Comparison of ENCODE assay signal across 11 cellular contexts in the genomic region with DNA sequence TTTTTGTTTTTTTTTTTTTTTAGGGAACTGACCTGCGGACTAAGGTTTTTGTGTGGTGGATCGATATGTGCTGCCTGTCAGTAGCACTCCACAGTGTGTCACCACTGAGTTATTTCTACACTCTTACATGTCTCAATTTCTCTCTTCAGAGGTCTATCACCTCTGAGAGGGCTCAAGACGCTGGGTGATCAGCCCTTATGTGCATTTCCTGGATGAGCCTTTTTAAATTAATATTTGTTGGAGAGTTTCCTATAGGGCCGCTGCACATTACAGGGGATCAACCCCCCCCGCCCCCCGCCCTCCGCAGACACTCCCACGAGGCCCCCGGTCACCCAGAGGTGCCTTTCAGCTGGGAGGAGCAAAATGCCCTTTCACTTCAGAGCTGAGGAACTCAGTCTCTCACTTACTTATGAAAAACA. TPM values are rescaled to one million over a fixed set of nuclear protein-coding genes. Genes with fewer than 3 reads are reported as not detected.
DNase-seq lines count a peak whose midpoint lies in the region; ATAC-seq, FAIRE-seq and TF ChIP-seq lines count a peak whose summit lies in the region.
"Had no signal": no experiment of that assay in that cellular context is flagged by ENCODE, and none has a peak within 500 bp of the region (broad histone marks: within the 10 kb centered on the region; RNA-seq: fewer than 3 reads in every experiment).

No MANE protein-coding gene starts in this region.

- TF ChIP-seq EP300 in GM12878 (IDR thresholded peaks at IDR 0.05; ENCODE audit: borderline replicate concordance in 1 of 2, control insufficient read depth in 1 of 2, low read depth in 2 of 2, low read length in 2 of 2), result no peak

- SMC1A ChIA-PET in GM12878 (lab: Charles Lee; ENCODE audit: uncharacterized antibody, unreplicated experiment), result interaction anchor here (1.1 to 5.1 kb wide), 7 partner anchors 10 to 328 kb away, joined by 3 to 43 read pairs (median 6); a partner anchor contains a TSS

- peaks cover 7% of the 10 kb centered on the region for H3K27me3 Mint-ChIP-seq in activated CD8-positive, alpha-beta T cell treated with anti-CD3 and anti-CD28 coated beads for 36 hours
- H3K27me3 Mint-ChIP-seq in activated CD8-positive, alpha-beta T cell treated with anti-CD3 and anti-CD28 coated beads, Interleukin-2, amount 10 ng/mL, durations not matched to agents 7 days and 5 days (ENCODE audit: low read depth), result peaks cover 14% of the 10 kb centered on the region

- H3K9me3 ChIP-seq in GM12878 (replicated peaks; ENCODE audit: control insufficient read depth, insufficient read depth, low read length) (no peaks in the 10 kb centered on the region), HAP-1 (no peaks in the 10 kb centered on the region)

- no peak for TF ChIP-seq POLR2A in GM12878 (IDR thresholded peaks at IDR 0.05; ENCODE audit: low read depth, low read length)

- H3K36me3 Mint-ChIP-seq in activated CD8-positive, alpha-beta T cell treated with anti-CD3 and anti-CD28 coated beads for 36 hours (ENCODE audit: low read depth), result no peaks in the 10 kb centered on the region
- no peaks in the 10 kb centered on the region for H3K36me3 Mint-ChIP-seq in activated CD8-positive, alpha-beta T cell treated with anti-CD3 and anti-CD28 coated beads, Interleukin-2, amount 10 ng/mL, durations not matched to agents 7 days and 5 days (ENCODE audit: low read depth)
- no peaks in the 10 kb centered on the region for H3K36me3 Mint-ChIP-seq in stimulated activated effector memory CD8-positive, alpha-beta T cell treated with anti-CD3 and anti-CD28 coated beads, Interleukin-12 subunit alpha, Interleukin-12 subunit beta, amount 100 ng/mL, for 72 hours

- no peaks in the 10 kb centered on the region for H3K79me2 ChIP-seq in GM12878 (ENCODE audit: control insufficient read depth, insufficient read depth, low read length)

- peak overlapping the region; percentile 35; the same call in 1 of the 2 replicates for H2AFZ ChIP-seq in GM12878 (ENCODE audit: control insufficient read depth, low read depth, low read length)

- no peak overlapping the region for H3K9ac ChIP-seq in GM12878 (ENCODE audit: control insufficient read depth, insufficient read depth, low read length)

- peak; percentile 73 for ATAC-seq in activated CD8-positive, alpha-beta T cell treated with anti-CD3 and anti-CD28 coated beads for 36 hours
- ATAC-seq in activated CD8-positive, alpha-beta T cell treated with anti-CD3 and anti-CD28 coated beads, Interleukin-2, amount 10 ng/mL, durations not matched to agents 7 days and 5 days, result no peak
- ATAC-seq in GM12878, result peak; percentile 82
- ATAC-seq in stimulated activated effector memory CD8-positive, alpha-beta T cell treated with anti-CD3 and anti-CD28 coated beads, Interleukin-12 subunit alpha, Interleukin-12 subunit beta, amount 100 ng/mL, for 72 hours, result peak; percentile 66
- ATAC-seq: sciatic nerve had no signal

- H3K4me3 ChIP-seq in GM12878, result no peak overlapping the region
- H3K4me3 ChIP-seq in HAP-1, result no peak overlapping the region
- H3K4me3 ChIP-seq: lung had no signal

- H3K27ac Mint-ChIP-seq in activated CD8-positive, alpha-beta T cell treated with anti-CD3 and anti-CD28 coated beads for 36 hours, result peak overlapping the region; percentile 37
- no peak overlapping the region for H3K27ac Mint-ChIP-seq in activated CD8-positive, alpha-beta T cell treated with anti-CD3 and anti-CD28 coated beads, Interleukin-2, amount 10 ng/mL, durations not matched to agents 7 days and 5 days
- H3K27ac Mint-ChIP-seq in stimulated activated effector memory CD8-positive, alpha-beta T cell treated with anti-CD3 and anti-CD28 coated beads, Interleukin-12 subunit alpha, Interleukin-12 subunit beta, amount 100 ng/mL, for 72 hours, result no peak overlapping the region

- peaks cover 27% of the 10 kb centered on the region for H3K4me1 Mint-ChIP-seq in activated CD8-positive, alpha-beta T cell treated with anti-CD3 and anti-CD28 coated beads for 36 hours (ENCODE audit: low read depth)
- H3K4me1 Mint-ChIP-seq in activated CD8-positive, alpha-beta T cell treated with anti-CD3 and anti-CD28 coated beads, Interleukin-2, amount 10 ng/mL, durations not matched to agents 7 days and 5 days (ENCODE audit: low read depth), result peaks cover 29% of the 10 kb centered on the region
- peaks cover 36% of the 10 kb centered on the region for H3K4me1 Mint-ChIP-seq in stimulated activated effector memory CD8-positive, alpha-beta T cell treated with anti-CD3 and anti-CD28 coated beads, Interleukin-12 subunit alpha, Interleukin-12 subunit beta, amount 100 ng/mL, for 72 hours

- no peak overlapping the region for H3K27ac ChIP-seq in GM12878 (ENCODE audit: control insufficient read depth, insufficient read depth)

- CTCF ChIA-PET in activated CD8-positive, alpha-beta T cell treated with anti-CD3 and anti-CD28 coated beads for 36 hours (lab: Charles Lee), result interaction anchor here (1.0 to 4.5 kb wide), 2 partner anchors 10 to 13 kb away, joined by 5 to 44 read pairs; no protein-coding TSS in a partner anchor
- CTCF ChIA-PET in activated CD8-positive, alpha-beta T cell treated with anti-CD3 and anti-CD28 coated beads, Interleukin-2, amount 10 ng/mL, durations not matched to agents 7 days and 5 days (lab: Charles Lee), result interaction anchor here (0.8 to 5.7 kb wide), 3 partner anchors 13 to 527 kb away, joined by 4 to 75 read pairs (median 5); no protein-coding TSS in a partner anchor
- CTCF ChIA-PET in GM12878 (lab: Yijun Ruan, JAX), result interaction anchor here (1.5 to 5.0 kb wide), 6 partner anchors 9 to 198 kb away, joined by 3 to 56 read pairs (median 24); no protein-coding TSS in a partner anchor

- 7% methylated on average over 5 of the region's 9 CpGs for WGBS in GM12878 (ENCODE audit: insufficient coverage, insufficient replicate concordance, low lambda C conversion rate, missing lambda C conversion rate)

- POLR2A ChIA-PET in activated CD8-positive, alpha-beta T cell treated with anti-CD3 and anti-CD28 coated beads for 36 hours (lab: Charles Lee), result no interaction called here
- POLR2A ChIA-PET in activated CD8-positive, alpha-beta T cell treated with anti-CD3 and anti-CD28 coated beads, Interleukin-2, amount 10 ng/mL, durations not matched to agents 7 days and 5 days (lab: Charles Lee), result interaction anchor here (1.2 kb wide), 1 partner anchor 449 kb away, joined by 4 read pairs; a partner anchor contains a TSS
- POLR2A ChIA-PET in GM12878 (lab: Charles Lee), result no interaction called here

- H3K4me3 Mint-ChIP-seq in activated CD8-positive, alpha-beta T cell treated with anti-CD3 and anti-CD28 coated beads for 36 hours, result no peak overlapping the region
- H3K4me3 Mint-ChIP-seq in activated CD8-positive, alpha-beta T cell treated with anti-CD3 and anti-CD28 coated beads, Interleukin-2, amount 10 ng/mL, durations not matched to agents 7 days and 5 days, result no peak overlapping the region
- H3K4me3 Mint-ChIP-seq in stimulated activated effector memory CD8-positive, alpha-beta T cell treated with anti-CD3 and anti-CD28 coated beads, Interleukin-12 subunit alpha, Interleukin-12 subunit beta, amount 100 ng/mL, for 72 hours, result no peak overlapping the region

- in situ Hi-C loops in GM12878 (cut with MboI) (no loop called here), HAP-1 (cut with MboI; ENCODE audit: low sequenced_read_pairs) (no loop called here)

- BruUV-seq in GM12878 (replicated peaks; lab: Mats Ljungman, UMichigan), result no TSS peak

- H3K4me2 ChIP-seq in GM12878 (ENCODE audit: control insufficient read depth, insufficient read depth), result peak overlapping the region; percentile 22

- DNase-seq in activated CD8-positive, alpha-beta T cell treated with anti-CD3 and anti-CD28 coated beads for 36 hours, result peak; percentile 30
- no peak for DNase-seq in activated CD8-positive, alpha-beta T cell treated with anti-CD3 and anti-CD28 coated beads, Interleukin-2, amount 10 ng/mL, durations not matched to agents 7 days and 5 days
- DNase-seq in Kasumi-1 (lab: John Stamatoyannopoulos, UW) (peak; percentile 21 to 42), GM12878 (ENCODE audit: low read depth, low spot score) (no peak), HAP-1 (ENCODE audit: low spot score in 2 of 2) (no peak), GOT3 (lab: John Stamatoyannopoulos, UW) (no peak), DMS 273 treated with DMSO at 0.1 percent for 48 hours (lab: John Stamatoyannopoulos, UW) (no peak)
- no peak for DNase-seq in stimulated activated effector memory CD8-positive, alpha-beta T cell treated with anti-CD3 and anti-CD28 coated beads, Interleukin-12 subunit alpha, Interleukin-12 subunit beta, amount 100 ng/mL, for 72 hours (ENCODE audit: low spot score in 2 of 2)
- DNase-seq: NCI-H2081 treated with DMSO at 0.1 percent for 48 hours had no signal

- H3K36me3 ChIP-seq in GM12878 (ENCODE audit: control insufficient read depth in 2 of 2, insufficient read depth in 2 of 2, low read length in 1 of 2) (no peaks in the 10 kb centered on the region), HAP-1 (replicated peaks) (no peaks in the 10 kb centered on the region)

- peak; percentile 16 for TF ChIP-seq CTCF in activated CD8-positive, alpha-beta T cell treated with anti-CD3 and anti-CD28 coated beads for 36 hours (IDR thresholded peaks at IDR 0.05)
- peak; percentile 29 to 34 (median 31); a peak in 3 of 6 replicates for TF ChIP-seq CTCF in GM12878 (IDR thresholded peaks at IDR 0.05 in 2 of 3, conservative IDR thresholded peaks at IDR 0.05 in 1 of 3; ENCODE audit: control insufficient read depth in 2 of 3, extremely low read depth in 1 of 3, insufficient read depth in 1 of 3, low read depth in 3 of 3, low read length in 3 of 3)

- H3K27me3 ChIP-seq in GM12878 (replicated peaks in 1 of 2; ENCODE audit: control insufficient read depth in 2 of 2, insufficient read depth in 2 of 2, low read length in 1 of 2) (no peaks in the 10 kb centered on the region), HAP-1 (ENCODE audit: low read depth) (peaks cover 43% of the 10 kb centered on the region)

- intact Hi-C loops in activated CD8-positive, alpha-beta T cell treated with anti-CD3 and anti-CD28 coated beads for 36 hours (cut with micrococcal nuclease), result no loop called here
- intact Hi-C loops in GM12878 (cut with micrococcal nuclease; ENCODE audit: unreplicated experiment), result no loop called here

- peak; percentile 32 for TF ChIP-seq RAD21 in GM12878 (IDR thresholded peaks at IDR 0.05; ENCODE audit: insufficient read depth, low read depth, low read length)

- H3K9me3 Mint-ChIP-seq in activated CD8-positive, alpha-beta T cell treated with anti-CD3 and anti-CD28 coated beads for 36 hours, result no peaks in the 10 kb centered on the region
- no peaks in the 10 kb centered on the region for H3K9me3 Mint-ChIP-seq in activated CD8-positive, alpha-beta T cell treated with anti-CD3 and anti-CD28 coated beads, Interleukin-2, amount 10 ng/mL, durations not matched to agents 7 days and 5 days (ENCODE audit: insufficient read depth)
- no peaks in the 10 kb centered on the region for H3K9me3 Mint-ChIP-seq in stimulated activated effector memory CD8-positive, alpha-beta T cell treated with anti-CD3 and anti-CD28 coated beads, Interleukin-12 subunit alpha, Interleukin-12 subunit beta, amount 100 ng/mL, for 72 hours

- H3K4me1 ChIP-seq in GM12878 (ENCODE audit: control insufficient read depth, insufficient read depth, low read length) (peaks cover 18% of the 10 kb centered on the region), HAP-1 (peaks cover 5% of the 10 kb centered on the region; the same call in 1 of the 2 replicates)

- H4K20me1 ChIP-seq in GM12878 (ENCODE audit: control insufficient read depth, insufficient read depth), result no peaks in the 10 kb centered on the region

- RAD21 ChIA-PET in GM12878 (lab: Charles Lee; ENCODE audit: unreplicated experiment), result interaction anchor here (0.5 to 2.7 kb wide), 7 partner anchors 12 to 200 kb away, joined by 3 to 17 read pairs (median 5); no protein-coding TSS in a partner anchor

- no peak for FAIRE-seq in GM12878 (lab: Jason Lieb, UNC)

RNA-seq across cellular contexts. Expression of a gene that starts 34.5 kb away (rescaled TPM):
- total RNA-seq in activated CD8-positive, alpha-beta T cell treated with anti-CD3 and anti-CD28 coated beads for 36 hours, result 10 to 100 TPM; 16.6 TPM
- total RNA-seq in activated CD8-positive, alpha-beta T cell treated with anti-CD3 and anti-CD28 coated beads, Interleukin-2, amount 10 ng/mL, durations not matched to agents 7 days and 5 days, result 10 to 100 TPM; 15.9 to 20.0 TPM
- 24.4 and 28.5 TPM in 2 replicates for total RNA-seq in GM12878 (2013; cell fraction: nucleolus; rRNA removed)
- total RNA-seq in GM12878 (2014; rRNA removed), result 7.9 and 8.1 TPM in 2 replicates
- total RNA-seq in GM12878 (2014; rRNA removed; fragmentation: Illumina TruSeq; extraction: Trizol), result 10.8 and 11.1 TPM in 2 replicates
- 10.7 and 11.4 TPM in 2 replicates for total RNA-seq in GM12878 (2021)
- 2.4 TPM for polyA plus RNA-seq in GM12878 (2011; ENCODE audit: low read depth)
- 5.4 and 8.0 TPM in 2 replicates for polyA plus RNA-seq in GM12878 (2011; rRNA removed)
- 1.9 and 2.5 TPM in 2 replicates for polyA plus RNA-seq in GM12878 (2011; cell fraction: cytosol; rRNA removed)
- 1.9 and 2.8 TPM in 2 replicates for polyA plus RNA-seq in GM12878 (2011; cell fraction: nucleus; rRNA removed)
- polyA plus RNA-seq in GM12878 (2012), result 3.0 and 3.4 TPM in 2 replicates
- 8.3 and 10.2 TPM in 2 replicates for polyA plus RNA-seq in GM12878 (2014; fragmentation: Illumina TruSeq; extraction: Trizol)
- 1 to 10 TPM; 1.2 to 1.6 TPM for polyA plus RNA-seq in GM12878 (2014; fragmentation: Nextera tagmentation; extraction: Ambion mirVana)
- 4.2 and 5.4 TPM in 2 replicates for polyA plus RNA-seq in GM12878 (2014; rRNA removed)
- polyA plus RNA-seq in GM12878 (2016; fragmentation: Nextera tagmentation; extraction: Ambion mirVana), result 1 to 10 TPM; 6.7 TPM
- polyA minus RNA-seq in GM12878 (2011; rRNA and poly(A)+ RNA removed), result 5.6 and 9.5 TPM in 2 replicates
- polyA minus RNA-seq in GM12878 (2011; cell fraction: cytosol; rRNA and poly(A)+ RNA removed), result 2.3 and 2.9 TPM in 2 replicates
- 4.1 and 5.7 TPM in 2 replicates for polyA minus RNA-seq in GM12878 (2011; cell fraction: nucleus; rRNA and poly(A)+ RNA removed)

Comparison
In these comparisons a context has a peak if more than half of its experiments do, and no peak if none do; other contexts are left out.
1. DNase-seq: peak in activated CD8-positive, alpha-beta T cell treated with anti-CD3 and anti-CD28 coated beads for 36 hours (single experiment) and Kasumi-1 (2 of 2); none in activated CD8-positive, alpha-beta T cell treated with anti-CD3 and anti-CD28 coated beads, Interleukin-2, amount 10 ng/mL, durations not matched to agents 7 days and 5 days (single experiment), GM12878 (single experiment), stimulated activated effector memory CD8-positive, alpha-beta T cell treated with anti-CD3 and anti-CD28 coated beads, Interleukin-12 subunit alpha, Interleukin-12 subunit beta, amount 100 ng/mL, for 72 hours (0 of 2), HAP-1 (0 of 2), GOT3 (single experiment) and DMS 273 treated with DMSO at 0.1 percent for 48 hours (single experiment).